Comparison of ENCODE assay signal across 13 cellular contexts in genomic region chr1:17098440-17099317, GRCh38. TPM values are rescaled to one million over a fixed set of nuclear protein-coding genes. Genes with fewer than 3 reads are reported as not detected.
DNase-seq lines count a peak whose midpoint lies in the region; ATAC-seq, FAIRE-seq and TF ChIP-seq lines count a peak whose summit lies in the region.
"Had no signal": no experiment of that assay in that cellular context is flagged by ENCODE, and none has a peak within 500 bp of the region (broad histone marks: within the 10 kb centered on the region; RNA-seq: fewer than 3 reads in every experiment).

No MANE protein-coding gene starts in this region.

- DNase-seq in Ammon's horn (ENCODE audit: low spot score) (peak; percentile 82), MG63 (peak; percentile 80), H1 (ENCODE audit: low read depth in 1 of 2, low spot score in 2 of 2) (no peak), psoas muscle (peak; percentile 91 to 98), osteocyte (ENCODE audit: extremely low spot score, unreplicated experiment) (no peak)
- no peak for DNase-seq in stimulated activated CD4-positive, alpha-beta T cell treated with anti-CD3 and anti-CD28 coated beads, Interleukin-2, amount 100 ng/mL, for 24 hours
- no peak for DNase-seq in activated naive CD4-positive, alpha-beta T cell (lab: John Stamatoyannopoulos, UW)
- DNase-seq: activated effector memory CD4-positive, alpha-beta T cell treated with Interleukin-2 at 50 U/mL for 16 hours; dermis blood vessel endothelial cell; SJCRH30; stimulated activated CD4-positive, alpha-beta T cell treated with anti-CD3 and anti-CD28 coated beads, Interleukin-12 subunit alpha, Interleukin-12 subunit beta, amount 100 ng/mL, for 4 hours had no signal

- no peak overlapping the region for H2BK20ac ChIP-seq in H1 (ENCODE audit: low read length)

- no peak overlapping the region for H3K4me2 ChIP-seq in H1 (ENCODE audit: insufficient read depth in 1 of 2, low read depth in 2 of 2, low read length in 2 of 2)
- H3K4me2 ChIP-seq: hepatocyte had no signal

- H4K91ac ChIP-seq in H1 (replicated peaks; ENCODE audit: insufficient read length, low read length): no peak overlapping the region

- no peak for FAIRE-seq in H1 (lab: Jason Lieb, UNC)

- peaks cover 4% of the 10 kb centered on the region for H3K36me3 Mint-ChIP-seq in osteocyte (ENCODE audit: unreplicated experiment)

- H3K14ac ChIP-seq in H1 (ENCODE audit: insufficient read length): no peak overlapping the region

- H3K23ac ChIP-seq in H1 (ENCODE audit: insufficient read length): no peak overlapping the region

- 0 out of 7 replicates have a peak, but pooled peaks cover 0 to 2% (median under 1%) of the 10 kb centered on the region in 4 experiments for H3K4me1 ChIP-seq in H1 (replicated peaks in 1 of 4; ENCODE audit: control insufficient read depth in 3 of 4, insufficient read depth in 4 of 4, low read length in 3 of 4)
- peaks cover 85% of the 10 kb centered on the region for H3K4me1 ChIP-seq in psoas muscle

- H3K4ac ChIP-seq in H1 (replicated peaks; ENCODE audit: insufficient read length, low read depth, low read length): no peak overlapping the region

- H3K79me2 ChIP-seq in H1 (ENCODE audit: control insufficient read depth in 1 of 2, insufficient read depth in 2 of 2, low read length in 2 of 2): no peaks in the 10 kb centered on the region
- H3K79me2 ChIP-seq: hepatocyte had no signal

- TF ChIP-seq CTCF in H1 (IDR thresholded peaks at IDR 0.05; ENCODE audit: control extremely low read depth in 1 of 3, insufficient read depth in 1 of 3, low read depth in 1 of 3, low read length in 3 of 3): no peak
- TF ChIP-seq CTCF in psoas muscle (IDR thresholded peaks at IDR 0.05): no peak
- TF ChIP-seq CTCF in osteocyte (IDR thresholded peaks at IDR 0.05): no peak

- no peak overlapping the region; the same call in 1 of the 2 replicates for H2AK5ac ChIP-seq in H1 (ENCODE audit: low read depth, low read length)

- peaks cover 4% of the 10 kb centered on the region for H3K27me3 Mint-ChIP-seq in osteocyte (ENCODE audit: unreplicated experiment)

- ATAC-seq in psoas muscle (peak; percentile 85 to 92 (median 86)), HG02852 (IDR thresholded peaks at IDR 0.05; ENCODE audit: unreplicated experiment) (no peak)

- no peak overlapping the region for H3K4me3 Mint-ChIP-seq in osteocyte (ENCODE audit: unreplicated experiment)

- no peak overlapping the region for H3K56ac ChIP-seq in H1 (replicated peaks; ENCODE audit: insufficient read length, low read depth, low read length)

- WGBS in H1 (ENCODE audit: extremely low coverage in 1 of 2, insufficient coverage in 1 of 2, insufficient read length in 1 of 2, insufficient replicate concordance in 2 of 2, low coverage in 1 of 2, low lambda C conversion rate in 2 of 2, missing lambda C conversion rate in 1 of 2), 2 experiments: 86% methylated on average over 13 of the region's 13 CpGs; no CpG with 5 or more reads in 1 of the 2 experiments
- 33 to 53% (median 37%) methylated on average over 13 of the region's 13 CpGs for WGBS in psoas muscle, 3 donors

- no peaks in the 10 kb centered on the region for H3K36me3 ChIP-seq in MG63
- H3K36me3 ChIP-seq in H1 (ENCODE audit: control insufficient read depth in 2 of 4, insufficient read depth in 4 of 4, low read length in 3 of 4): no peaks in the 10 kb centered on the region
- peaks cover 0 to 77% of the 10 kb centered on the region in 2 donors for H3K36me3 ChIP-seq in psoas muscle (ENCODE audit: insufficient read depth in 1 of 2, low read depth in 1 of 2)
- H3K36me3 ChIP-seq: SJCRH30 had no signal

- POLR2A ChIA-PET in H1 (lab: Charles Lee; ENCODE audit: partially characterized antibody): interaction anchor here (0.6 to 1.4 kb wide), 2 partner anchors 14 to 195 kb away, joined by 3 to 4 read pairs; no protein-coding TSS in a partner anchor

- no peak overlapping the region for H2BK120ac ChIP-seq in H1 (replicated peaks; ENCODE audit: low read depth, low read length)

- H3K27ac ChIP-seq in H1 (ENCODE audit: low read depth, low read length): no peak overlapping the region
- H3K27ac ChIP-seq in psoas muscle: peak overlapping the region; percentile 88
- H3K27ac ChIP-seq: hepatocyte, SJCRH30 had no signal

- H2BK12ac ChIP-seq in H1 (ENCODE audit: low read depth, low read length): no peak overlapping the region

- no peaks in the 10 kb centered on the region for H4K20me1 ChIP-seq in H1 (replicated peaks in 1 of 2; ENCODE audit: control insufficient read depth in 1 of 2, insufficient read depth in 2 of 2, low read length in 2 of 2)

- H4K8ac ChIP-seq in H1 (ENCODE audit: extremely low read depth, insufficient read depth, low read length): 0 out of 2 replicates have a peak overlapping the region, but pooled peaks have one; percentile 29

- no peak overlapping the region for H3K9ac ChIP-seq in H1 (replicated peaks in 1 of 4; ENCODE audit: extremely low read depth in 1 of 4, low read depth in 3 of 4, low read length in 3 of 4)

- H3K4me1 Mint-ChIP-seq in osteocyte (ENCODE audit: unreplicated experiment): peaks cover 48% of the 10 kb centered on the region

- H3K27ac Mint-ChIP-seq in osteocyte (ENCODE audit: unreplicated experiment): no peak overlapping the region

- H3K27me3 ChIP-seq in MG63 (no peaks in the 10 kb centered on the region), H1 (replicated peaks in 1 of 4; ENCODE audit: control insufficient read depth in 3 of 4, extremely low read depth in 1 of 4, insufficient read depth in 3 of 4, low read length in 3 of 4) (no peaks in the 10 kb centered on the region; a peak in 1 of 7 replicates), psoas muscle (ENCODE audit: insufficient read depth in 3 of 3, low read length in 2 of 3) (no peaks in the 10 kb centered on the region)
- H3K27me3 ChIP-seq: hepatocyte, SJCRH30 had no signal

- no peak for TF ChIP-seq EP300 in H1 (IDR thresholded peaks at IDR 0.05; ENCODE audit: borderline replicate concordance in 1 of 2, low read depth in 2 of 2, low read length in 2 of 2)

- H2BK15ac ChIP-seq in H1 (ENCODE audit: low read length): no peak overlapping the region

- H3K18ac ChIP-seq in H1 (ENCODE audit: extremely low read depth, low read length): no peak overlapping the region

- no peak overlapping the region for H3K4me3 ChIP-seq in MG63
- H3K4me3 ChIP-seq in H1 (ENCODE audit: extremely low read depth in 1 of 4, insufficient read depth in 2 of 4, low read depth in 3 of 4, low read length in 4 of 4): no peak overlapping the region
- peak overlapping the region; percentile 11 for H3K4me3 ChIP-seq in psoas muscle
- H3K4me3 ChIP-seq: hepatocyte, SJCRH30 had no signal

- TF ChIP-seq RAD21 in H1 (IDR thresholded peaks at IDR 0.05 in 1 of 2, conservative IDR thresholded peaks at IDR 0.05 in 1 of 2; ENCODE audit: low read depth in 2 of 2, low read length in 2 of 2): no peak

- CTCF ChIA-PET in H1 (lab: Charles Lee; ENCODE audit: partially characterized antibody): interaction anchor here (0.8 to 1.9 kb wide), 3 partner anchors 27 to 238 kb away, joined by 3 to 5 read pairs (median 3); no protein-coding TSS in a partner anchor

- no peaks in the 10 kb centered on the region for H3K23me2 ChIP-seq in H1 (ENCODE audit: low read depth, low read length)

- H2AFZ ChIP-seq in H1 (ENCODE audit: low read length): no peak overlapping the region; the same call in 1 of the 2 replicates
- H2AFZ ChIP-seq: hepatocyte had no signal

- intact Hi-C loops in psoas muscle (cut with DNase I): no loop called here

- H3K79me1 ChIP-seq in H1 (ENCODE audit: low read depth, low read length): no peaks in the 10 kb centered on the region

- no peaks in the 10 kb centered on the region for H3K9me3 Mint-ChIP-seq in osteocyte (ENCODE audit: unreplicated experiment)

- no peak overlapping the region for H2BK5ac ChIP-seq in H1 (ENCODE audit: low read depth, low read length)

- no peak overlapping the region for H4K5ac ChIP-seq in H1 (ENCODE audit: insufficient read length, low read depth, low read length)

- H3K9me3 ChIP-seq in MG63 (no peaks in the 10 kb centered on the region), H1 (ENCODE audit: insufficient read depth in 2 of 2, low read depth in 1 of 2, low read length in 1 of 2) (no peaks in the 10 kb centered on the region), psoas muscle (no peaks in the 10 kb centered on the region)
- H3K9me3 ChIP-seq: SJCRH30 had no signal

- TF ChIP-seq POLR2A in H1 (IDR thresholded peaks at IDR 0.05; ENCODE audit: control extremely low read depth in 1 of 2, low read depth in 2 of 2, low read length in 2 of 2): no peak

TF ChIP-seq in H1, 55 proteins besides CTCF, POLR2A, EP300 and RAD21 (continues in another document):
- TF ChIP-seq KDM1A (IDR thresholded peaks at IDR 0.05; ENCODE audit: borderline replicate concordance, low read length): no peak
- no peak for TF ChIP-seq POU5F1 (IDR thresholded peaks at IDR 0.05; ENCODE audit: low read depth, low read length)

RNA-seq across cellular contexts. Expression of gene PADI2, which starts 20.6 kb away (rescaled TPM):
- total RNA-seq in MG63 (2014; rRNA removed; shearing (Covaris generic); ENCODE audit: low replicate concordance): 0.20 TPM in 1 of 2 replicates, not detected in the other
- 5.8 and 7.5 TPM in 2 replicates for total RNA-seq in H1 (2021; fragmentation: NEBNext Ultra II Directional; extraction: Animal tissue kit (Norgen Biotek cat#: 25700))
- 1.6 and 2.5 TPM in 2 replicates for polyA plus RNA-seq in H1 (2011; rRNA removed)
- polyA plus RNA-seq in H1 (2011; cell fraction: cytosol; rRNA removed): 1.8 TPM
- 4.4 TPM for polyA plus RNA-seq in H1 (2011; cell fraction: nucleus; rRNA removed)
- 2.3 to 3.3 TPM (median 2.8 TPM) in 4 replicates for polyA plus RNA-seq in H1 (2012, experiment 1 of 2)
- 2.3 TPM for polyA plus RNA-seq in H1 (2012, experiment 2 of 2)
- 4.0 TPM for polyA plus RNA-seq in H1 (2013, experiment 1 of 2)
- polyA plus RNA-seq in H1 (2013, experiment 2 of 2): 4.2 TPM
- polyA minus RNA-seq in H1 (2011; rRNA and poly(A)+ RNA removed): 2.2 and 3.9 TPM in 2 replicates
- 2.1 TPM for polyA minus RNA-seq in H1 (2011; cell fraction: cytosol; rRNA and poly(A)+ RNA removed)
- 2.8 TPM for polyA minus RNA-seq in H1 (2011; cell fraction: nucleus; rRNA and poly(A)+ RNA removed)
- total RNA-seq in psoas muscle: 100 to 1,000 TPM; 198 to 956 (median 431) TPM
- 100 to 1,000 TPM in 1 of 3 donors, 10 to 100 TPM in 2; 58.1 to 101 (median 58.3) TPM for polyA plus RNA-seq in psoas muscle
- 111 TPM in 2 replicates for total RNA-seq in osteocyte

RNA-seq across cellular contexts. Expression of gene SDHB, which starts 44.8 kb away (rescaled TPM):
- total RNA-seq in MG63 (2014; rRNA removed; shearing (Covaris generic); ENCODE audit: low replicate concordance): 332 and 487 TPM in 2 replicates
- total RNA-seq in H1 (2021; fragmentation: NEBNext Ultra II Directional; extraction: Animal tissue kit (Norgen Biotek cat#: 25700)): 90.7 and 98.7 TPM in 2 replicates
- polyA plus RNA-seq in H1 (2011; rRNA removed): 67.1 and 84.0 TPM in 2 replicates
- 94.6 TPM for polyA plus RNA-seq in H1 (2011; cell fraction: cytosol; rRNA removed)
- polyA plus RNA-seq in H1 (2011; cell fraction: nucleus; rRNA removed): 57.2 TPM
- polyA plus RNA-seq in H1 (2012, experiment 1 of 2): 73.0 to 88.0 TPM (median 79.9 TPM) in 4 replicates
- polyA plus RNA-seq in H1 (2012, experiment 2 of 2): 65.6 TPM
- polyA plus RNA-seq in H1 (2013, experiment 1 of 2): 100 TPM
- 91.9 TPM for polyA plus RNA-seq in H1 (2013, experiment 2 of 2)
- 121 and 172 TPM in 2 replicates for polyA minus RNA-seq in H1 (2011; rRNA and poly(A)+ RNA removed)
- 41.2 TPM for polyA minus RNA-seq in H1 (2011; cell fraction: cytosol; rRNA and poly(A)+ RNA removed)
- polyA minus RNA-seq in H1 (2011; cell fraction: nucleus; rRNA and poly(A)+ RNA removed): 36.9 TPM
- total RNA-seq in psoas muscle: 100 to 1,000 TPM; 190 to 319 (median 208) TPM
- polyA plus RNA-seq in psoas muscle: 100 to 1,000 TPM; 266 to 452 (median 280) TPM
- 56.5 and 69.0 TPM in 2 replicates for total RNA-seq in osteocyte

Comparison
In these comparisons a context has a peak if more than half of its experiments do, and no peak if none do; other contexts are left out.
1. DNase-seq: peak in Ammon's horn (single experiment), MG63 (single experiment) and psoas muscle (2 of 2); none in H1 (0 of 2), osteocyte (single experiment), stimulated activated CD4-positive, alpha-beta T cell treated with anti-CD3 and anti-CD28 coated beads, Interleukin-2, amount 100 ng/mL, for 24 hours (0 of 2) and activated naive CD4-positive, alpha-beta T cell (0 of 4).
2. RNA of gene PADI2, which starts 20.6 kb away (total RNA-seq): 198 to 956 TPM in psoas muscle and 111 TPM in osteocyte; 5.8 to 7.5 TPM in H1 and 0.20 TPM in MG63; every median in the first group is over 10 times any median in the second.